Comparison of ENCODE assay signal across 12 cellular contexts in the genomic region with DNA sequence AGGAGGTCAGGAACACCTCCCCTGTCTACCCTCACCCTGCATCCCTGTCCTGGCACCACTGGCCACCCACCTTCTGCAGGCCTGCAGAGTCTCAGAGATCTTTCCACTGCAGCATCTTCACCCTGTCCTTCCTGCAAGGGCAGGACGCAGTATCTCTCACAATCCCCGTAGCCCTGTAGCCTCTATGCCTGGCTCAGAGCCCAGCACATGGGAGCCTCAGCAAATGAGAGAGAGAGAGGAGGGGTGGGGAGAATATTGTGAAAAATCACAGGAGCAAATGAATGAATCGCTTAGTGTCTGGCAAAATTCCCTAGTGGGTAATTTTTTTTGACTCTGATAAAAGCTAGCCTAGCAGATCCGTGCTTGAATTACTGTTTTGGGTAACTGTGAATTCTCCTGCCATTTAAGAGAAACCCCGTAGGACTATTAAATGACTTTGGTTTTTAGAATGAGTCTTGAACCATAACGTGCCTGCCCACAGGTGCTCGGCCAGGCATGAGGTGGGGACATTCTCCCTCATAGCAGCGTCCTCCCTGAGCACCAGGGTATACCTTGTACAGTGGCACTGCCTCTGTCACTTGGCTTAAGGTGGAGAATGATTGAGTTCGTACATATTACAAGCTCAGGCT.
DNase-seq lines count a peak whose midpoint lies in the region; ATAC-seq, FAIRE-seq and TF ChIP-seq lines count a peak whose summit lies in the region.
"Had no signal": no experiment of that assay in that cellular context is flagged by ENCODE, and none has a peak within 500 bp of the region (broad histone marks: within the 10 kb centered on the region; RNA-seq: fewer than 3 reads in every experiment).

No MANE protein-coding gene starts in this region.

- no peak for FAIRE-seq in small intestine (lab: Jason Lieb, UNC)
- FAIRE-seq: colon had no signal

- H3K27ac ChIP-seq in SK-N-MC (no peak overlapping the region), ovary (no peak overlapping the region), small intestine (ENCODE audit: low read depth in 1 of 2, low read length in 1 of 2) (no peak overlapping the region)
- H3K27ac ChIP-seq: transverse colon had no signal

- no peaks in the 10 kb centered on the region for H3K4me1 Mint-ChIP-seq in stimulated activated naive CD8-positive, alpha-beta T cell treated with anti-CD3 and anti-CD28 coated beads, Interleukin-15, amount 100 ng/mL, for 72 hours

- no peaks in the 10 kb centered on the region for H3K4me1 ChIP-seq in ovary (ENCODE audit: insufficient read depth)
- H3K4me1 ChIP-seq in small intestine (ENCODE audit: control insufficient read depth in 2 of 2, insufficient read depth in 1 of 2, low read depth in 1 of 2, low read length in 1 of 2) = no peaks in the 10 kb centered on the region
- H3K4me1 ChIP-seq: transverse colon had no signal

- TF ChIP-seq EP300 in ovary (IDR thresholded peaks at IDR 0.05) = no peak

- TF ChIP-seq CTCF in fibroblast of villous mesenchyme (IDR thresholded peaks at IDR 0.05; ENCODE audit: insufficient read depth, low read depth, low read length) (no peak), ovary (IDR thresholded peaks at IDR 0.05) (no peak)

- H3K36me3 ChIP-seq in SK-N-MC (ENCODE audit: insufficient read depth, low read length) = no peaks in the 10 kb centered on the region
- H3K36me3 ChIP-seq in ovary = no peaks in the 10 kb centered on the region
- no peaks in the 10 kb centered on the region for H3K36me3 ChIP-seq in small intestine (ENCODE audit: control insufficient read depth in 2 of 2, insufficient read depth in 2 of 2, low read length in 2 of 2)
- H3K36me3 ChIP-seq: transverse colon had no signal

- no peak for TF ChIP-seq POLR2A in ovary (IDR thresholded peaks at IDR 0.05)

- DNase-seq in GM04504 (ENCODE audit: low read depth) (peak; percentile 18), SK-N-MC (ENCODE audit: low read depth, low spot score) (peak; percentile 35), fibroblast of villous mesenchyme (ENCODE audit: low read depth) (peak; percentile 19), ovary (peak; percentile 34 to 68 (median 44)), small intestine (no peak)
- DNase-seq in stimulated activated naive CD8-positive, alpha-beta T cell treated with anti-CD3 and anti-CD28 coated beads, Interleukin-15, amount 100 ng/mL, for 72 hours = no peak
- DNase-seq: transverse colon had no signal

- intact Hi-C loops in ovary (cut with DNase I) = no loop called here

- H3K27ac Mint-ChIP-seq in stimulated activated naive CD8-positive, alpha-beta T cell treated with anti-CD3 and anti-CD28 coated beads, Interleukin-15, amount 100 ng/mL, for 72 hours = no peak overlapping the region

- 22 to 30% (median 28%) methylated on average over 9 of the region's 9 CpGs for WGBS in ovary, 3 donors
- 66 to 77% (median 71%) methylated on average over 9 of the region's 9 CpGs for WGBS in small intestine, 3 donors

- H3K9me3 ChIP-seq in SK-N-MC (ENCODE audit: low read depth, low read length) (no peaks in the 10 kb centered on the region), ovary (no peaks in the 10 kb centered on the region), small intestine (ENCODE audit: control insufficient read depth, low read depth) (no peaks in the 10 kb centered on the region)
- H3K9me3 ChIP-seq: Caco-2, transverse colon had no signal

- H3K9me3 Mint-ChIP-seq in stimulated activated naive CD8-positive, alpha-beta T cell treated with anti-CD3 and anti-CD28 coated beads, Interleukin-15, amount 100 ng/mL, for 72 hours = no peaks in the 10 kb centered on the region
- H3K9me3 Mint-ChIP-seq: naive thymus-derived CD8-positive, alpha-beta T cell had no signal

- no peak for ATAC-seq in GM21619 (IDR thresholded peaks at IDR 0.05; ENCODE audit: unreplicated experiment)
- no peak for ATAC-seq in stimulated activated naive CD8-positive, alpha-beta T cell treated with anti-CD3 and anti-CD28 coated beads, Interleukin-15, amount 100 ng/mL, for 72 hours
- ATAC-seq in GM19452 (IDR thresholded peaks at IDR 0.05; ENCODE audit: unreplicated experiment) = no peak
- ATAC-seq: naive thymus-derived CD8-positive, alpha-beta T cell had no signal

- H3K4me3 Mint-ChIP-seq in stimulated activated naive CD8-positive, alpha-beta T cell treated with anti-CD3 and anti-CD28 coated beads, Interleukin-15, amount 100 ng/mL, for 72 hours = no peak overlapping the region
- H3K4me3 Mint-ChIP-seq: naive thymus-derived CD8-positive, alpha-beta T cell had no signal

- H3K4me3 ChIP-seq in SK-N-MC = 0 out of 2 replicates have a peak overlapping the region, but pooled peaks have one; percentile 20
- H3K4me3 ChIP-seq in fibroblast of villous mesenchyme (ENCODE audit: low read depth, low read length) = no peak overlapping the region
- H3K4me3 ChIP-seq in ovary = no peak overlapping the region
- H3K4me3 ChIP-seq in small intestine (ENCODE audit: low read depth in 1 of 2, low read length in 2 of 2) = no peak overlapping the region
- H3K4me3 ChIP-seq: transverse colon had no signal

- H3K27me3 ChIP-seq in ovary (no peaks in the 10 kb centered on the region), small intestine (ENCODE audit: control insufficient read depth in 2 of 2, insufficient read depth in 2 of 2, low read length in 2 of 2) (no peaks in the 10 kb centered on the region)
- H3K27me3 ChIP-seq: transverse colon had no signal

- H3K27me3 Mint-ChIP-seq in stimulated activated naive CD8-positive, alpha-beta T cell treated with anti-CD3 and anti-CD28 coated beads, Interleukin-15, amount 100 ng/mL, for 72 hours = no peaks in the 10 kb centered on the region
- H3K27me3 Mint-ChIP-seq: naive thymus-derived CD8-positive, alpha-beta T cell had no signal

- H3K9ac ChIP-seq in SK-N-MC (ENCODE audit: insufficient read length) = no peak overlapping the region

Comparison
In these comparisons a context has a peak if more than half of its experiments do, and no peak if none do; other contexts are left out.
1. DNase-seq: peak in GM04504 (single experiment), SK-N-MC (single experiment), fibroblast of villous mesenchyme (single experiment) and ovary (5 of 5); none in small intestine (single experiment) and stimulated activated naive CD8-positive, alpha-beta T cell treated with anti-CD3 and anti-CD28 coated beads, Interleukin-15, amount 100 ng/mL, for 72 hours (0 of 2).